ENCODE assay signal across 23 cellular contexts in the genomic region with DNA sequence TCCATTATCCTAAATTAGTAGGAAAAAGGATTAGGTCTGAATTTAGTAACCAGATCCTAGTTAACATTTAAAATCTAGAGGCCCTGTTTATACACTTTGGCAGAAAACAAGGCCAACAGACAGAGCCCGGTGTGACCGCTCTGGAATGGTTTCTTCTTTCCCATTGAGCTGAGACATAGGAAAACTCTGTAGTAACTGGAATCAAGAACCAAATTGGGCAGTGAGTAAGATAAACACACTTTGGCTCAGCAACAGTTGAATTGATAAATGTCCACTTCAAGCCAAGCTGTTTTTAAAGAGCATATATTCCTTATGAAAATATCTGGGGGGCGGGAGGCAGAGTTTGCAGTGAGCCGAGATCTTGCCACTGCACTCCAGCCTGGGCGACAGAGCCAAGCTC.
"Had no signal": no experiment of that assay in that cellular context is flagged by ENCODE, and none has a peak within 500 bp of the region (broad histone marks: within the 10 kb centered on the region; RNA-seq: fewer than 3 reads in every experiment).

No MANE protein-coding gene starts in this region.

- H3K27me3 ChIP-seq: dorsolateral prefrontal cortex, foreskin keratinocyte, hepatocyte, right atrium auricular region, suprapubic skin, tibial artery, upper lobe of left lung, vagina had no signal

- H3K36me3 ChIP-seq: right atrium auricular region, suprapubic skin, tibial artery, upper lobe of left lung, vagina had no signal

- FAIRE-seq: endometrium had no signal

- H2AFZ ChIP-seq: hepatocyte had no signal

- H3K9me3 ChIP-seq: right atrium auricular region, suprapubic skin, tibial artery, upper lobe of left lung, vagina had no signal

- H3K4me3 Mint-ChIP-seq: naive thymus-derived CD8-positive, alpha-beta T cell had no signal

- H3K36me3 Mint-ChIP-seq: naive thymus-derived CD8-positive, alpha-beta T cell had no signal

- H3K27ac ChIP-seq: dorsolateral prefrontal cortex, foreskin keratinocyte, hepatocyte, right atrium auricular region, suprapubic skin, tibial artery, upper lobe of left lung, vagina had no signal

- H3K79me2 ChIP-seq: hepatocyte had no signal

- H3K4me1 Mint-ChIP-seq: naive thymus-derived CD8-positive, alpha-beta T cell had no signal

- H3K4me3 ChIP-seq: dorsolateral prefrontal cortex, hepatocyte, lung, right atrium auricular region, suprapubic skin, tibial artery, upper lobe of left lung, vagina had no signal

- DNase-seq: cortex of kidney; dorsolateral prefrontal cortex; effector CD8-positive, alpha-beta T cell; foreskin keratinocyte; head of caudate nucleus; left colon; left ventricle myocardium superior; mesendoderm; naive thymus-derived CD8-positive, alpha-beta T cell; posterior cingulate gyrus; small intestine; stimulated activated CD4-positive, alpha-beta T cell treated with anti-CD3 and anti-CD28 coated beads, Interleukin-12 subunit alpha, Interleukin-12 subunit beta, amount 100 ng/mL, for 4 hours; stimulated activated CD4-positive, alpha-beta T cell treated with anti-CD3 and anti-CD28 coated beads, Interleukin-2, amount 100 ng/mL, for 48 hours; stimulated activated naive CD4-positive, alpha-beta T cell treated with Interleukin-2 at 50 U/mL for 16 hours; tibial artery had no signal

- H3K4me2 ChIP-seq: hepatocyte had no signal

- H3K4me1 ChIP-seq: foreskin keratinocyte, right atrium auricular region, suprapubic skin, upper lobe of left lung, vagina had no signal

- ATAC-seq: esophagus mucosa; foreskin keratinocyte; left colon; left ventricle myocardium superior; naive thymus-derived CD8-positive, alpha-beta T cell had no signal

- H3K27ac Mint-ChIP-seq: naive thymus-derived CD8-positive, alpha-beta T cell had no signal

- H3K27me3 Mint-ChIP-seq: naive thymus-derived CD8-positive, alpha-beta T cell had no signal
